Comparison of ENCODE assay signal across 24 cellular contexts in the genomic region with DNA sequence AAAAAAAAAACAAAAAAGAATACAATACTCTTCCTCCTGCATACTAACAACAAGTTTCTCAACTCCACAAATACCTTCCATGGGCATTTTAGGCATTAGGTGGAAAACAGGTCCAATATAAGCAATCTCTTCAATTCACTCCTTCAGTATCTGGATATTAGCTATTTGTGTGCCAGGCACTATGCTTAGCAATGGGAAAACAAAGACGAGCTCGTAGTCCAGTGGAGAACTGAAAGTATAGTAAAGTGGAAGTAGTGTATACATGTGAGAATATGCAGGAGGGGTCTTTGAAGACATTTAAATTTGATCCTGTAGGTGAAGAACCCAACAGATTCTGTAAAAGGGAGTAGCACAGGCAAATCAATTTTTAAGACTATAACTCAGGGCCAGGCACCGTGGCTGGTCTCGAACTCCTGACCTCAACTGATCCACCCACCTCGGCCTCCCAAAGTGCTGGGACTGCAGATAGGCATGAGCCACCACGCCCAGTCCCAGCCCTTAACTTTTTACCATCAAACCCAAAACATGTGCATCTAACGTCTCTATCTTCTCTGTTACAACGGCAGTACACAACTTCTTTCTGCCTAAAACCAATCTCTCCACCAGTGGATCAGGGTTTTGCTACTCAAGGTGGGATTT. TPM values are rescaled to one million over a fixed set of nuclear protein-coding genes. Genes with fewer than 3 reads are reported as not detected.
DNase-seq lines count a peak whose midpoint lies in the region; ATAC-seq, FAIRE-seq and TF ChIP-seq lines count a peak whose summit lies in the region.
"Had no signal": no experiment of that assay in that cellular context is flagged by ENCODE, and none has a peak within 500 bp of the region (broad histone marks: within the 10 kb centered on the region; RNA-seq: fewer than 3 reads in every experiment).

No MANE protein-coding gene starts in this region.

- no peaks in the 10 kb centered on the region for H3K27me3 Mint-ChIP-seq in CD14-positive monocyte (ENCODE audit: low read depth in 3 of 3)
- H3K27me3 Mint-ChIP-seq in WTC11 (ENCODE audit: low read depth), result no peaks in the 10 kb centered on the region

- H3K4me1 ChIP-seq in HepG2 (ENCODE audit: insufficient read depth, low read length) (peaks cover 73% of the 10 kb centered on the region), ovary (ENCODE audit: insufficient read depth) (peaks cover 7% of the 10 kb centered on the region)

- ATAC-seq in WTC11 (no peak), HepG2 (peak; percentile 14; the same call in 2 of the 3 replicates)
- ATAC-seq: Panc1; stimulated activated effector memory CD8-positive, alpha-beta T cell treated with anti-CD3 and anti-CD28 coated beads, Interleukin-12 subunit alpha, Interleukin-12 subunit beta, amount 100 ng/mL, for 72 hours had no signal

- POLR2A ChIA-PET in WTC11 (lab: Charles Lee), result no interaction called here
- POLR2A ChIA-PET in HepG2 (lab: Yijun Ruan, JAX), result interaction anchor here (7.3 kb wide), 1 partner anchor 11 kb away, joined by 37 read pairs; the partner anchor contains the start of gene HECTD1

- H3K36me3 ChIP-seq in HepG2 (replicated peaks in 1 of 2; ENCODE audit: control insufficient read depth in 1 of 2, insufficient read depth in 2 of 2, low read length in 2 of 2) (peaks cover 14 to 79% of the 10 kb centered on the region in 2 experiments), ovary (no peaks in the 10 kb centered on the region)
- H3K36me3 ChIP-seq: thyroid gland had no signal

- H4K20me1 ChIP-seq in HepG2 (ENCODE audit: insufficient read depth, low read length), result peaks cover 49% of the 10 kb centered on the region

- BruUV-seq in HepG2 (replicated peaks; lab: Mats Ljungman, UMichigan), result no TSS peak

- TF ChIP-seq RAD21 in HepG2 (CRISPR knock-in tag; IDR thresholded peaks at IDR 0.05), result no peak

- TF ChIP-seq POLR2A in HepG2 (IDR thresholded peaks at IDR 0.05; ENCODE audit: insufficient read depth in 1 of 2, low read depth in 2 of 2, low read length in 2 of 2), result no peak
- no peak for TF ChIP-seq POLR2A in ovary (IDR thresholded peaks at IDR 0.05)

- TF ChIP-seq EP300 in HepG2 (IDR thresholded peaks at IDR 0.05; ENCODE audit: low read depth in 2 of 2, low read length in 2 of 2) (no peak), HepG2 (CRISPR knock-in tag; IDR thresholded peaks at IDR 0.05; ENCODE audit: borderline replicate concordance) (no peak), ovary (IDR thresholded peaks at IDR 0.05) (no peak)

- no peak for FAIRE-seq in HepG2 (lab: Jason Lieb, UNC)

- H3K27ac ChIP-seq in HepG2 (ENCODE audit: extremely low read length, insufficient read depth, low read length), result no peak overlapping the region
- no peak overlapping the region for H3K27ac ChIP-seq in ovary
- H3K27ac ChIP-seq: esophagus muscularis mucosa, right atrium auricular region had no signal

- in situ Hi-C loops in HepG2 (cut with HindIII; ENCODE audit: extremely low pct_ligation_motif_present, low pct_unique_long_range_greater_than_20kb), result no loop called here

- WGBS in HepG2 (ENCODE audit: low lambda C conversion rate), result 96% methylated on average over 8 of the region's 8 CpGs
- 88 to 92% (median 89%) methylated on average over 8 of the region's 8 CpGs for WGBS in ovary, 3 donors

- H3K4me3 Mint-ChIP-seq in CD14-positive monocyte (no peak overlapping the region), WTC11 (no peak overlapping the region)
- H3K4me3 Mint-ChIP-seq: stimulated activated effector memory CD8-positive, alpha-beta T cell treated with anti-CD3 and anti-CD28 coated beads, Interleukin-12 subunit alpha, Interleukin-12 subunit beta, amount 100 ng/mL, for 72 hours had no signal

- CTCF ChIA-PET in WTC11 (lab: Charles Lee), result no interaction called here
- CTCF ChIA-PET in HepG2 (lab: Yijun Ruan, JAX; ENCODE audit: low intra/inter-chr PET ratio, low total read pairs), result no interaction called here

- H3K9me3 ChIP-seq in HepG2 (ENCODE audit: low read length) (no peaks in the 10 kb centered on the region), ovary (no peaks in the 10 kb centered on the region)
- H3K9me3 ChIP-seq: esophagus muscularis mucosa, HAP-1, right atrium auricular region, SK-N-SH, thyroid gland had no signal

- intact Hi-C loops in CD14-positive monocyte (cut with micrococcal nuclease) (loop anchor here in 1 of 2 donors (10.0 kb wide), 1 partner anchor 88 kb away; no protein-coding TSS in a partner anchor), HepG2 (cut with micrococcal nuclease; ENCODE audit: unreplicated experiment) (no loop called here), ovary (cut with DNase I) (no loop called here)

- H3K4me1 Mint-ChIP-seq in CD14-positive monocyte (peaks cover 36% of the 10 kb centered on the region), WTC11 (peaks cover 37% of the 10 kb centered on the region)

- H3K4me3 ChIP-seq in HepG2 (replicated peaks in 1 of 3; ENCODE audit: insufficient read depth in 1 of 3, low read depth in 2 of 3, low read length in 3 of 3) (no peak overlapping the region), ovary (no peak overlapping the region)
- H3K4me3 ChIP-seq: esophagus muscularis mucosa, HAP-1, right atrium auricular region, thyroid gland had no signal

- H3K9ac ChIP-seq in HepG2 (ENCODE audit: insufficient read depth, low read depth, low read length), result no peak overlapping the region
- H3K9ac ChIP-seq: SK-N-SH had no signal

- H3K36me3 Mint-ChIP-seq in CD14-positive monocyte (peaks cover 31 to 59% of the 10 kb centered on the region in 2 donors), WTC11 (peaks cover 15% of the 10 kb centered on the region)

- H2AFZ ChIP-seq in HepG2 (ENCODE audit: low read length), result no peak overlapping the region

- DNase-seq in CD14-positive monocyte (ENCODE audit: low spot score), result no peak
- peak in 59 of 76 experiments; percentile 2 to 61 (median 33) for DNase-seq in HUDEP-2 (lab: John Stamatoyannopoulos, UW; ENCODE audit: unreplicated experiment in 76 of 76)
- DNase-seq in WTC11 (ENCODE audit: low spot score), result no peak
- no peak for DNase-seq in HepG2 (ENCODE audit: low spot score)
- DNase-seq in NCI-H1417 (lab: John Stamatoyannopoulos, UW), result no peak
- no peak for DNase-seq in ecto neural progenitor cell (ENCODE audit: low spot score)
- DNase-seq in ovary, result no peak
- DNase-seq in NCI-H1694 (lab: John Stamatoyannopoulos, UW), result no peak
- DNase-seq: activated CD4-positive, alpha-beta T cell treated with anti-CD3 and anti-CD28 coated beads for 48 hours; activated effector memory CD4-positive, alpha-beta T cell treated with Interleukin-2 at 50 U/mL for 16 hours; amygdala; DMS79 treated with DMSO at 0.1 percent for 48 hours; KG1; NCI-H1092 treated with DMSO at 0.1 percent for 48 hours; NCI-H2107; NCI-H526; occipital lobe; SK-N-SH; thyroid gland had no signal

- TF ChIP-seq CTCF in CD14-positive monocyte (IDR thresholded peaks at IDR 0.05), result no peak
- TF ChIP-seq CTCF in WTC11 (IDR thresholded peaks at IDR 0.05), result no peak
- TF ChIP-seq CTCF in HepG2 (CRISPR knock-in tag; IDR thresholded peaks at IDR 0.05), result no peak
- TF ChIP-seq CTCF in ovary (IDR thresholded peaks at IDR 0.05), result no peak

- H3K27me3 ChIP-seq in HepG2 (ENCODE audit: control insufficient read depth in 1 of 2, insufficient read depth in 2 of 2, low read length in 2 of 2) (no peaks in the 10 kb centered on the region), ovary (no peaks in the 10 kb centered on the region)
- H3K27me3 ChIP-seq: esophagus muscularis mucosa, right atrium auricular region, thyroid gland had no signal

- H3K79me2 ChIP-seq in HepG2 (ENCODE audit: insufficient read depth, low read length), result peaks cover 98% of the 10 kb centered on the region

- H3K27ac Mint-ChIP-seq in CD14-positive monocyte (peak overlapping the region; percentile 27 to 64 (median 42)), WTC11 (peak overlapping the region; percentile 69)
- H3K27ac Mint-ChIP-seq: stimulated activated effector memory CD8-positive, alpha-beta T cell treated with anti-CD3 and anti-CD28 coated beads, Interleukin-12 subunit alpha, Interleukin-12 subunit beta, amount 100 ng/mL, for 72 hours had no signal

- H3K9me3 Mint-ChIP-seq in CD14-positive monocyte (no peaks in the 10 kb centered on the region), WTC11 (no peaks in the 10 kb centered on the region)
- H3K9me3 Mint-ChIP-seq: stimulated activated effector memory CD8-positive, alpha-beta T cell treated with anti-CD3 and anti-CD28 coated beads, Interleukin-12 subunit alpha, Interleukin-12 subunit beta, amount 100 ng/mL, for 72 hours had no signal

- H3K4me2 ChIP-seq in HepG2 (ENCODE audit: low read depth, low read length), result no peak overlapping the region

TF ChIP-seq in WTC11, 78 proteins besides CTCF, POLR2A, EP300 and RAD21 (continues in another document):
- TF ChIP-seq ZBTB21 (CRISPR knock-in tag; IDR thresholded peaks at IDR 0.05; ENCODE audit: borderline replicate concordance) (no peak), HMGA2 (CRISPR knock-in tag; IDR thresholded peaks at IDR 0.05) (no peak)

TF ChIP-seq in HepG2, 621 proteins besides CTCF, POLR2A, EP300 and RAD21 (continues in another document):
- peak; percentile 39; the same call in 1 of the 2 replicates for TF ChIP-seq ZMYM3 (CRISPR knock-in tag; IDR thresholded peaks at IDR 0.05)

RNA-seq across cellular contexts. Expression of gene HECTD1, which starts 10.6 kb away (rescaled TPM):
- polyA plus RNA-seq in CD14-positive monocyte, result 10 to 100 TPM; 12.7 to 21.5 TPM
- 81.7 to 89.1 TPM (median 88.5 TPM) in 3 replicates for total RNA-seq in WTC11 (2021)
- 560 and 761 TPM in 2 replicates for total RNA-seq in HepG2 (2016; rRNA removed; fragmentation: Illumina TruSeq; extraction: Trizol)
- 152 and 185 TPM in 2 replicates for total RNA-seq in HepG2 (2016; cell fraction: cytosol; rRNA removed; fragmentation: Illumina TruSeq; extraction: Trizol; ENCODE audit: low read depth)
- 547 and 739 TPM in 2 replicates for total RNA-seq in HepG2 (2016; cell fraction: insoluble cytoplasmic fraction; rRNA removed; fragmentation: Illumina TruSeq; extraction: Trizol)
- 193 and 217 TPM in 2 replicates for total RNA-seq in HepG2 (2016; cell fraction: membrane; rRNA removed; fragmentation: Illumina TruSeq; extraction: Trizol)
- 529 and 592 TPM in 2 replicates for total RNA-seq in HepG2 (2016; cell fraction: nucleus; rRNA removed; fragmentation: Illumina TruSeq; extraction: Trizol)
- polyA plus RNA-seq in HepG2 (2011; rRNA removed), result 251 and 312 TPM in 2 replicates
- polyA plus RNA-seq in HepG2 (2011; cell fraction: cytosol; rRNA removed), result 136 and 176 TPM in 2 replicates
- polyA plus RNA-seq in HepG2 (2011; cell fraction: nucleus; rRNA removed), result 261 and 311 TPM in 2 replicates
- polyA plus RNA-seq in HepG2 (2012), result 201 and 210 TPM in 2 replicates
- 18.3 and 18.5 TPM in 2 replicates for polyA plus RNA-seq in HepG2 (2016; cell fraction: cytosol; fragmentation: Illumina TruSeq; extraction: Trizol; ENCODE audit: low read depth)
- 345 and 361 TPM in 2 replicates for polyA plus RNA-seq in HepG2 (2016; cell fraction: insoluble cytoplasmic fraction; fragmentation: Illumina TruSeq; extraction: Trizol; ENCODE audit: low read depth)
- 42.8 and 42.9 TPM in 2 replicates for polyA plus RNA-seq in HepG2 (2016; cell fraction: membrane; fragmentation: Illumina TruSeq; extraction: Trizol; ENCODE audit: low read depth)
- 433 and 489 TPM in 2 replicates for polyA plus RNA-seq in HepG2 (2016; cell fraction: nucleus; fragmentation: Illumina TruSeq; extraction: Trizol; ENCODE audit: insufficient read depth, low read depth)
- 372 and 1,089 TPM in 2 replicates for polyA minus RNA-seq in HepG2 (2011; rRNA and poly(A)+ RNA removed; ENCODE audit: low replicate concordance)
- 426 and 459 TPM in 2 replicates for polyA minus RNA-seq in HepG2 (2011; cell fraction: cytosol; rRNA and poly(A)+ RNA removed)
- 772 and 919 TPM in 2 replicates for polyA minus RNA-seq in HepG2 (2011; cell fraction: nucleus; rRNA and poly(A)+ RNA removed)
- 100 to 1,000 TPM; 124 to 186 (median 151) TPM for total RNA-seq in ovary
- 10 to 100 TPM; 59.7 to 79.4 TPM for polyA plus RNA-seq in ovary

Comparison
In these comparisons a context has a peak if more than half of its experiments do, and no peak if none do; other contexts are left out.
1. DNase-seq: peak in HUDEP-2 (59 of 76); none in CD14-positive monocyte (single experiment), WTC11 (single experiment), HepG2 (single experiment), NCI-H1417 (0 of 3), ecto neural progenitor cell (single experiment), ovary (0 of 5) and NCI-H1694 (single experiment).